ENCODE assay signal across 11 cellular contexts in genomic region chr12:46959484-46959883, GRCh38.
DNase-seq lines count a peak whose midpoint lies in the region; ATAC-seq and TF ChIP-seq lines count a peak whose summit lies in the region.
"Had no signal": no experiment of that assay in that cellular context is flagged by ENCODE, and none has a peak within 500 bp of the region (broad histone marks: within the 10 kb centered on the region; RNA-seq: fewer than 3 reads in every experiment).

No MANE protein-coding gene starts in this region.

- no peaks in the 10 kb centered on the region for H3K27me3 ChIP-seq in Panc1 (ENCODE audit: control insufficient read depth, insufficient read depth, low read length)
- no peaks in the 10 kb centered on the region for H3K27me3 ChIP-seq in skeletal muscle tissue (ENCODE audit: control insufficient read depth in 3 of 3, insufficient read depth in 3 of 3, low read length in 3 of 3)
- H3K27me3 ChIP-seq: adrenal gland, suprapubic skin had no signal

- H3K27ac ChIP-seq in HEK293 (ENCODE audit: extremely low read depth, low read depth, low read length), result no peak overlapping the region
- H3K27ac ChIP-seq in Panc1 (ENCODE audit: low read length), result no peak overlapping the region
- H3K27ac ChIP-seq in skeletal muscle tissue (ENCODE audit: low read depth, low read length), result peak overlapping the region; percentile 89
- H3K27ac ChIP-seq: adrenal gland, suprapubic skin had no signal

- H3K27ac Mint-ChIP-seq in stimulated activated naive CD8-positive, alpha-beta T cell treated with anti-CD3 and anti-CD28 coated beads, Interleukin-15, amount 100 ng/mL, for 72 hours, result peak overlapping the region in 1 of 2 donors; percentile 4
- H3K27ac Mint-ChIP-seq: activated CD4-positive, alpha-beta memory T cell treated with anti-CD3 and anti-CD28 coated beads for 36 hours had no signal

- H3K9ac ChIP-seq in skeletal muscle tissue (ENCODE audit: low read depth in 1 of 3, low read length in 3 of 3), result peak overlapping the region in 2 of 3 donors; percentile 12 to 57

- H3K36me3 ChIP-seq in HEK293 (ENCODE audit: control insufficient read depth in 2 of 2, insufficient read depth in 1 of 2, low read length in 2 of 2), result no peaks in the 10 kb centered on the region
- no peaks in the 10 kb centered on the region for H3K36me3 ChIP-seq in Panc1 (ENCODE audit: control insufficient read depth, insufficient read depth, low read length)
- no peaks in the 10 kb centered on the region for H3K36me3 ChIP-seq in skeletal muscle tissue (ENCODE audit: control insufficient read depth in 3 of 3, insufficient read depth in 3 of 3, low read length in 3 of 3)
- H3K36me3 ChIP-seq: adrenal gland, suprapubic skin had no signal

- H3K9me3 ChIP-seq in HEK293 (ENCODE audit: control insufficient read depth, insufficient read depth, low read depth, low read length) (no peaks in the 10 kb centered on the region), Panc1 (ENCODE audit: control insufficient read depth, insufficient read depth, low read depth, low read length) (no peaks in the 10 kb centered on the region), skeletal muscle tissue (ENCODE audit: control insufficient read depth in 3 of 3, low read length in 3 of 3) (no peaks in the 10 kb centered on the region)
- H3K9me3 ChIP-seq: adrenal gland, suprapubic skin had no signal

- no peak overlapping the region for H3K4me3 Mint-ChIP-seq in stimulated activated naive CD8-positive, alpha-beta T cell treated with anti-CD3 and anti-CD28 coated beads, Interleukin-15, amount 100 ng/mL, for 72 hours
- H3K4me3 Mint-ChIP-seq: activated CD4-positive, alpha-beta memory T cell treated with anti-CD3 and anti-CD28 coated beads for 36 hours had no signal

- in situ Hi-C loops in Panc1 (cut with HindIII; ENCODE audit: low pct_unique_long_range_greater_than_20kb, low sequenced_read_pairs), result no loop called here

- no peak for ATAC-seq in Panc1
- no peak for ATAC-seq in stimulated activated naive CD8-positive, alpha-beta T cell treated with anti-CD3 and anti-CD28 coated beads, Interleukin-15, amount 100 ng/mL, for 72 hours

- no peaks in the 10 kb centered on the region for H3K4me1 ChIP-seq in HEK293 (ENCODE audit: control insufficient read depth, insufficient read depth, low read length)
- H3K4me1 ChIP-seq in Panc1 (ENCODE audit: control insufficient read depth, insufficient read depth, low read length), result peaks cover 2% of the 10 kb centered on the region; the same call in 1 of the 2 replicates
- peaks cover 14 to 37% (median 32%) of the 10 kb centered on the region in 3 donors for H3K4me1 ChIP-seq in skeletal muscle tissue (ENCODE audit: control insufficient read depth in 3 of 3, insufficient read depth in 3 of 3, low read length in 3 of 3)

- POLR2A ChIA-PET in HEK293 (lab: Yijun Ruan, JAX) (no interaction called here), Panc1 (lab: Charles Lee) (no interaction called here)

- intact Hi-C loops in Panc1 (cut with micrococcal nuclease; ENCODE audit: unreplicated experiment), result no loop called here

- H3K4me1 Mint-ChIP-seq in stimulated activated naive CD8-positive, alpha-beta T cell treated with anti-CD3 and anti-CD28 coated beads, Interleukin-15, amount 100 ng/mL, for 72 hours, result no peaks in the 10 kb centered on the region

- TF ChIP-seq CTCF in HEK293 (tag by site-specific recombination; IDR thresholded peaks at IDR 0.05) (no peak), Panc1 (IDR thresholded peaks at IDR 0.05) (no peak), fibroblast of mammary gland (conservative IDR thresholded peaks at IDR 0.05; ENCODE audit: control insufficient read depth, insufficient read depth, low read depth, low read length) (no peak)

- CTCF ChIA-PET in HEK293 (lab: Yijun Ruan, JAX), result no interaction called here
- CTCF ChIA-PET in Panc1 (lab: Charles Lee), result no interaction called here

- peak; percentile 73 for DNase-seq in Panc1 (ENCODE audit: low read depth, low spot score)
- DNase-seq in fibroblast of mammary gland (ENCODE audit: low read depth), result peak; percentile 94
- no peak for DNase-seq in iPS-NIHi7 (ENCODE audit: extremely low spot score)
- DNase-seq in GM19240 (ENCODE audit: insufficient read length, low spot score), result no peak
- DNase-seq in stimulated activated naive CD8-positive, alpha-beta T cell treated with anti-CD3 and anti-CD28 coated beads, Interleukin-15, amount 100 ng/mL, for 72 hours, result no peak
- DNase-seq: activated CD4-positive, alpha-beta memory T cell treated with anti-CD3 and anti-CD28 coated beads for 36 hours; DMS79 treated with DMSO at 0.1 percent for 48 hours had no signal

- H3K4me3 ChIP-seq in HEK293 (ENCODE audit: low read depth, low read length) (no peak overlapping the region), Panc1 (ENCODE audit: low read depth in 2 of 2, low read length in 2 of 2) (no peak overlapping the region), fibroblast of mammary gland (ENCODE audit: control insufficient read depth, low read depth, low read length) (no peak overlapping the region), skeletal muscle tissue (ENCODE audit: low read length in 3 of 3) (peak overlapping the region in 1 of 3 donors; percentile 16)
- H3K4me3 ChIP-seq: adrenal gland, suprapubic skin had no signal

- peaks cover 5% of the 10 kb centered on the region for H3K27me3 Mint-ChIP-seq in stimulated activated naive CD8-positive, alpha-beta T cell treated with anti-CD3 and anti-CD28 coated beads, Interleukin-15, amount 100 ng/mL, for 72 hours

- H3K9me3 Mint-ChIP-seq in stimulated activated naive CD8-positive, alpha-beta T cell treated with anti-CD3 and anti-CD28 coated beads, Interleukin-15, amount 100 ng/mL, for 72 hours, result no peaks in the 10 kb centered on the region
- H3K9me3 Mint-ChIP-seq: activated CD4-positive, alpha-beta memory T cell treated with anti-CD3 and anti-CD28 coated beads for 36 hours had no signal

- BruUV-seq in Panc1 (replicated peaks; lab: Mats Ljungman, UMichigan), result no TSS peak

TF ChIP-seq in HEK293, 187 proteins besides CTCF, POLR2A, EP300 and RAD21:
- TF ChIP-seq SETDB1 (IDR thresholded peaks at IDR 0.05; ENCODE audit: insufficient read length, low read length), result no peak
- peak; percentile 78 for TF ChIP-seq PRDM10 (tag by site-specific recombination; IDR thresholded peaks at IDR 0.05)
- no peak for TF ChIP-seq ZNF792 (tag by site-specific recombination; IDR thresholded peaks at IDR 0.05)
- TF ChIP-seq ZNF354C (tag by site-specific recombination; IDR thresholded peaks at IDR 0.05; ENCODE audit: borderline replicate concordance, low read depth), result no peak

Comparison
In these comparisons a context has a peak if more than half of its experiments do, and no peak if none do; other contexts are left out.
1. DNase-seq: peak in Panc1 (single experiment) and fibroblast of mammary gland (single experiment); none in iPS-NIHi7 (single experiment), GM19240 (single experiment) and stimulated activated naive CD8-positive, alpha-beta T cell treated with anti-CD3 and anti-CD28 coated beads, Interleukin-15, amount 100 ng/mL, for 72 hours (0 of 2).